14 cellular contexts compared by ENCODE assay signal in the genomic region with DNA sequence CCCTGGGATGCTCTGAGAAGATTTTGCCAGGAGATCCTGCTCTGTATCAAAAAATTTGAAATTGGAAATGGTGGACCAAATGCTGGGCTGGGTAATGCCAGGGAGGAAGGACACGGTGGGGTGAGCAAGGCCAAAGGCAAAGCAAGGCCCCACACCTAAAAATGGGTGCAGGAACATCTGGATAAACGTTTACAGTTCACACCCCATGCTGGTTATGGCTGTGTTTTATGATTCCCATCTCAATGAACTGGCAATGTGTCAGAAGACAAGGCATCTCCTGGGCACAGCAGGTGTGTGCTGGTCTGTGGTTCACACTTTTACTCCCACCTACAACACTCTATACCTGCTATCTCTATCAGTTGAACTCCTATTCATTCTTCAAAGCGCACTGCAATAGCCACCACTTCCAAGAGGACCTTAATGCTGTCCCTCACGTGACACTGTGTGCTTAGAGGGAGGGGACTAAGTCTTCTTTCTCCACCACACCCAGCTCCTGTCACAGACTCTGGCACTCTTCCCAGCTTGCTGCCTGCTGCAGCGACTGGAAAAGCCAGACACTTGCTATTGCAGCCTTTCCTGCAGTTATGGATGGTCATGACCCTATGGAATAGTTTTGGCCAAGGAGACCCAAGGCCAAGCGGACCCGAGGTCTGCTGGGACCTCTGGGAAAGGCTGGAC.
DNase-seq lines count a peak whose midpoint lies in the region; ATAC-seq, FAIRE-seq and TF ChIP-seq lines count a peak whose summit lies in the region.
"Had no signal": no experiment of that assay in that cellular context is flagged by ENCODE, and none has a peak within 500 bp of the region (broad histone marks: within the 10 kb centered on the region; RNA-seq: fewer than 3 reads in every experiment).

No MANE protein-coding gene starts in this region.

- ATAC-seq in GM18498 (IDR thresholded peaks at IDR 0.05; ENCODE audit: unreplicated experiment) (no peak), GM21619 (IDR thresholded peaks at IDR 0.05; ENCODE audit: unreplicated experiment) (no peak)
- ATAC-seq: sciatic nerve had no signal

- peaks cover 20% of the 10 kb centered on the region for H3K4me1 Mint-ChIP-seq in type B pancreatic cell (ENCODE audit: unreplicated experiment)
- H3K4me1 Mint-ChIP-seq: activated B cell treated with CpG ODN at 0.5 μM for 24 hours had no signal

- H3K27me3 ChIP-seq in bronchial epithelial cell (ENCODE audit: control insufficient read depth, insufficient read depth, low read length) = no peaks in the 10 kb centered on the region

- no peak overlapping the region for H3K4me3 ChIP-seq in bronchial epithelial cell (ENCODE audit: low read depth, low read length)

- no peaks in the 10 kb centered on the region for H3K27me3 Mint-ChIP-seq in type B pancreatic cell
- H3K27me3 Mint-ChIP-seq: activated B cell treated with CpG ODN at 0.5 μM for 24 hours had no signal

- H3K9me3 Mint-ChIP-seq in type B pancreatic cell = no peaks in the 10 kb centered on the region

- DNase-seq in NCI-H748 (lab: John Stamatoyannopoulos, UW; ENCODE audit: unreplicated experiment) = peak; percentile 75
- DNase-seq in NCI-H748 treated with DMSO at 0.1 percent for 48 hours (lab: John Stamatoyannopoulos, UW) = no peak
- peak; percentile 88 for DNase-seq in NCI-H2029 (lab: John Stamatoyannopoulos, UW)
- no peak for DNase-seq in bronchial epithelial cell (ENCODE audit: low read depth)
- DNase-seq in type B pancreatic cell (ENCODE audit: extremely low spot score, unreplicated experiment) = no peak
- DNase-seq in epidermal melanocyte (ENCODE audit: insufficient read length, low spot score) = no peak
- DNase-seq: activated B cell treated with CpG ODN at 0.5 μM for 24 hours; amygdala; NK-92 treated with Interleukin-12 subunit alpha and Interleukin-12 subunit beta, amount 100 ng/mL, for 24 hours; stimulated activated CD4-positive, alpha-beta T cell treated with anti-CD3 and anti-CD28 coated beads, Interleukin-2, amount 100 ng/mL, for 24 hours had no signal

- H3K36me3 Mint-ChIP-seq in type B pancreatic cell = no peaks in the 10 kb centered on the region

- peak; percentile 83 for FAIRE-seq in bronchial epithelial cell (lab: Jason Lieb, UNC)
- FAIRE-seq: GM19239 had no signal

- H3K4me3 Mint-ChIP-seq in type B pancreatic cell = no peak overlapping the region
- H3K4me3 Mint-ChIP-seq: activated B cell treated with CpG ODN at 0.5 μM for 24 hours had no signal

- TF ChIP-seq CTCF in bronchial epithelial cell (IDR thresholded peaks at IDR 0.05; ENCODE audit: insufficient read depth, low read length, severe bottlenecking) = no peak
- no peak for TF ChIP-seq CTCF in type B pancreatic cell (conservative IDR thresholded peaks at IDR 0.05)

- H3K36me3 ChIP-seq in bronchial epithelial cell (ENCODE audit: control insufficient read depth, insufficient read depth, low read length) = no peaks in the 10 kb centered on the region

- peak overlapping the region; percentile 17 for H3K27ac Mint-ChIP-seq in type B pancreatic cell
- H3K27ac Mint-ChIP-seq: activated B cell treated with CpG ODN at 0.5 μM for 24 hours had no signal

Comparison
In these comparisons a context has a peak if more than half of its experiments do, and no peak if none do; other contexts are left out.
1. DNase-seq: peak in NCI-H748 (single experiment) and NCI-H2029 (single experiment); none in NCI-H748 treated with DMSO at 0.1 percent for 48 hours (single experiment), bronchial epithelial cell (single experiment), type B pancreatic cell (single experiment) and epidermal melanocyte (single experiment).